Comparison of ENCODE assay signal across 1 cellular context in the genomic region with DNA sequence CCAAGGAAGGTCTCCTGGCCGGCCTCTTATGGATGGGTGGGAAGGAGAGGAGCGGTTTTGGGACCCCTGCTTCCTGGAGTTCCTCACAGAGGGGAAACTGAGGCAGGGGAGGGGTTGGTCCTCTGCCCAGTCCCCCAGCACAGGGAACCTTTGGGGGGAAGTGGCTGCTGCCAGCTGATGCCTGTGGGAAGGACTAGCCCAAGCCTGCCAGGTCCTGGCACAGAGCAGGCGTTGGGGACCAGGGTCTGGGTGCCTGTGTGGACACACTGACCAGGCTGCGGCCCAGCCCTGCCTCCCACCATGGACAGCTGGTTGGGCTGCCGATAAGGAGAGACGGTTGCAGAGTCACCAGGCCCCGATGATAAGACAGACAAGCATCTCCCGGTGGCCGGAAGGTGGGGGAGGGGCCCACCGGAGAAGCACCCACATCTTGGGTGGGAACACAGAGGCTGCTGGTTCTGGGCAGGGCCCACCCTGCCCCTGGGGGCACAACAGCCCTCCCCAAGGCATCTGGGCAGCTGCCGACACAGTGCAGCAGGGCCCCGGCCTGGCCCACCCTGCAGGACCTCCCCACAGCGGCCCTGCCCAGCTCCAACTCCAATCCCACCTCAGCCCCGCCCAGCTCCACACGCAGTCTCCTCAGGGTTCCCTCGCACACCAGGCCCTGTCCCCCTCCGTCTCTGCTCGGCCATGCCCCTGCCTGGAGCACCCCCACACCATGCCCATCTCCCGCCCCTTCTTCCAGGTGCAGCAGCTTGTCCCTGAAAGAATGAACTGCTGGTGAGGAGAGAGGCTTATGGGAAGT.
TF ChIP-seq lines count a peak whose summit lies in the region.

No MANE protein-coding gene starts in this region.

TF ChIP-seq in IMR-90, 13 proteins besides CTCF, POLR2A, EP300 and RAD21:
- TF ChIP-seq MAFK (IDR thresholded peaks at IDR 0.05; ENCODE audit: low read depth, low read length), result no peak
- TF ChIP-seq RCOR1 (IDR thresholded peaks at IDR 0.05; ENCODE audit: insufficient replicate concordance, low read length), result no peak
- no peak for TF ChIP-seq MAZ (IDR thresholded peaks at IDR 0.05; ENCODE audit: borderline replicate concordance, low read depth, low read length)
- TF ChIP-seq NFE2L2 (IDR thresholded peaks at IDR 0.05; ENCODE audit: low read depth, low read length), result no peak
